In the genomic region with DNA sequence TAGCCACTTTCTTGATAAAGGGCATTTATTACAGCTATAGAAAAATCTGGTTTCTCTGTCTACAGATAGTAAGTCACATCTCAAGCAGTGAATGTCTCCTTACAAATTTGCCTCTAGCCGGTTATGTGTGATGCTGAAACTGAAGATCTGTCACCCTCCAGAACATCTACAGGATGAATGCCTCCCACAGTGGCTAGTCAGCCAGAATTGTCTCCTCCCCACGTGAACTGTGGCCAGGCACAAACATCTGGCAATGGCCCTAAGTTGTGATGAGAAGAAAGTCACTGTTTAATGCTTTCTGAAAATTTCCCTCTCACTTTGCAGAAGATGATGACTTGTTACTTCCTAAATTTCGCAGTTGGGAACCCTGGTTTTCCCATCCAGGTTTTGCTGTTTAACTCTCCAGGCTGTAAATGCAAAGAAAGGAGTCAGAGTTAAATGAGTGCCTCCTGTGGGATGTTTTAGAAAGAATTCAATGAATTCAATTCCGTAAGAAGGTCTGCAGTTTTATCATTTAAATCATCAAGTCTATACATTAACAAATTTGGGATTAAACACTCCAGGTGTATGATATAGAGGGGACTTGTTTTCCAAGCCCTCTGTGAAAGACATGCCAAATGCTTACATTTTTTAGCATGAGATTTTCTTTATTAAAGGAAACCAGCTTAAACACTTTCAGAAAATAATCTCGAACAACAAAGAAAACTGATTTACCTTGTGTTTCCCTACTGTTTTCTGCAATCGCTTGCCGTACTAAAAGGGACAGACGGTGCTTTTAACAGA, we compare ENCODE assay signal across 18 cellular contexts. TPM values are rescaled to one million over a fixed set of nuclear protein-coding genes. Genes with fewer than 3 reads are reported as not detected.
DNase-seq lines count a peak whose midpoint lies in the region; ATAC-seq and TF ChIP-seq lines count a peak whose summit lies in the region.
"Had no signal": no experiment of that assay in that cellular context is flagged by ENCODE, and none has a peak within 500 bp of the region (broad histone marks: within the 10 kb centered on the region; RNA-seq: fewer than 3 reads in every experiment).

No MANE protein-coding gene starts in this region.

- H4K20me1 ChIP-seq in H9 (ENCODE audit: control insufficient read depth, insufficient read depth, insufficient read length) (no peaks in the 10 kb centered on the region), neural progenitor cell (ENCODE audit: low read depth) (no peaks in the 10 kb centered on the region)

- TF ChIP-seq CTCF in H9 (conservative IDR thresholded peaks at IDR 0.05) (peak; percentile 40; the same call in 2 of the 3 replicates), neural progenitor cell (IDR thresholded peaks at IDR 0.05) (no peak), GM13976 (IDR thresholded peaks at IDR 0.05; ENCODE audit: borderline replicate concordance, control extremely low read depth, extremely low read depth, insufficient read depth, missing control alignments) (no peak)

- H3K79me1 ChIP-seq in H9 (ENCODE audit: insufficient read depth, low read depth, low read length, poor library complexity, severe bottlenecking) = no peaks in the 10 kb centered on the region

- no peak overlapping the region for H3K23ac ChIP-seq in H9 (ENCODE audit: insufficient read length, low read depth, low read length)

- H3K4me2 ChIP-seq in H9 (ENCODE audit: insufficient read depth, insufficient read length, low read length) (no peak overlapping the region), neural progenitor cell (peak overlapping the region; percentile 33)
- H3K4me2 ChIP-seq: A549 had no signal

- no peak overlapping the region for H3T11ph ChIP-seq in H9 (ENCODE audit: low read length)

- H3K4ac ChIP-seq in H9 (ENCODE audit: low read depth, low read length) = no peak overlapping the region

- peaks cover under 1 to 1% of the 10 kb centered on the region in 2 experiments; a peak in 2 of 5 replicates for H3K9me3 Mint-ChIP-seq in H9
- H3K9me3 Mint-ChIP-seq in neural progenitor cell = peaks cover 2% of the 10 kb centered on the region
- H3K9me3 Mint-ChIP-seq: CD8-positive, alpha-beta memory T cell had no signal

- H3K4me1 Mint-ChIP-seq in H9 (peaks cover 42 to 44% of the 10 kb centered on the region in 2 experiments), neural progenitor cell (peaks cover 2% of the 10 kb centered on the region)
- H3K4me1 Mint-ChIP-seq: CD14-positive monocyte; CD8-positive, alpha-beta memory T cell; IgD-negative memory B cell had no signal

- H3K36me3 Mint-ChIP-seq in H9 (ENCODE audit: insufficient read depth in 1 of 3, low read depth in 3 of 3) = peaks cover 0 to 18% (median 5%) of the 10 kb centered on the region in 3 experiments; a peak in 4 of 7 replicates
- no peaks in the 10 kb centered on the region for H3K36me3 Mint-ChIP-seq in neural progenitor cell
- H3K36me3 Mint-ChIP-seq: CD14-positive monocyte; CD8-positive, alpha-beta memory T cell; IgD-negative memory B cell had no signal

- no peaks in the 10 kb centered on the region for H3K27me3 ChIP-seq in H9 (ENCODE audit: insufficient read depth, low read length)
- no peaks in the 10 kb centered on the region for H3K27me3 ChIP-seq in HUES64 (ENCODE audit: insufficient read depth, low read length)
- no peaks in the 10 kb centered on the region for H3K27me3 ChIP-seq in iPS DF 6.9 (ENCODE audit: control insufficient read depth, insufficient read depth, low read length)
- no peaks in the 10 kb centered on the region for H3K27me3 ChIP-seq in neural progenitor cell

- no peaks in the 10 kb centered on the region for H3K79me2 ChIP-seq in H9 (ENCODE audit: insufficient read depth, low read length)
- no peaks in the 10 kb centered on the region for H3K79me2 ChIP-seq in neural progenitor cell (ENCODE audit: low read depth)

- peaks cover 7% of the 10 kb centered on the region; the same call in 1 of the 2 replicates for H3K4me1 ChIP-seq in H9 (ENCODE audit: insufficient read depth, low read length)
- H3K4me1 ChIP-seq in HUES64 (ENCODE audit: insufficient read depth, low read length) = peaks cover 21% of the 10 kb centered on the region
- H3K4me1 ChIP-seq in iPS DF 6.9 (ENCODE audit: control insufficient read depth, insufficient read depth, low read length) = peaks cover 2% of the 10 kb centered on the region; the same call in 1 of the 2 replicates
- H3K4me1 ChIP-seq in neural progenitor cell = peaks cover 13% of the 10 kb centered on the region
- H3K4me1 ChIP-seq: A549 had no signal

- DNase-seq in H9 = no peak
- DNase-seq in iPS DF 6.9 (ENCODE audit: low read depth, low spot score) = no peak
- DNase-seq in neural progenitor cell (ENCODE audit: low spot score) = no peak
- no peak for DNase-seq in AG08396 (ENCODE audit: low spot score)
- no peak for DNase-seq in GM13976 (ENCODE audit: low spot score)
- no peak for DNase-seq in activated naive CD4-positive, alpha-beta T cell treated with Interleukin-2 at 50 U/mL for 16 hours
- DNase-seq: Caco-2; CD8-positive, alpha-beta memory T cell; DND-41; GDM1; H7; KG1 had no signal

- H3K9me3 ChIP-seq in H9 (ENCODE audit: control insufficient read depth, low read depth, low read length) = no peaks in the 10 kb centered on the region
- no peaks in the 10 kb centered on the region for H3K9me3 ChIP-seq in HUES64 (ENCODE audit: insufficient read depth, low read depth, low read length)
- no peaks in the 10 kb centered on the region for H3K9me3 ChIP-seq in iPS DF 6.9 (ENCODE audit: control insufficient read depth, insufficient read depth, low read length)
- H3K9me3 ChIP-seq in neural progenitor cell (ENCODE audit: low read depth) = no peaks in the 10 kb centered on the region
- H3K9me3 ChIP-seq: A549, Caco-2 had no signal

- H4K5ac ChIP-seq in H9 (ENCODE audit: insufficient read length, low read depth, low read length) = no peak overlapping the region

- no peak overlapping the region for H3K4me3 ChIP-seq in HUES64 (ENCODE audit: low read length)
- H3K4me3 ChIP-seq in iPS DF 6.9 (ENCODE audit: low read length) = no peak overlapping the region
- no peak overlapping the region for H3K4me3 ChIP-seq in neural progenitor cell
- H3K4me3 ChIP-seq: A549 had no signal

- H3K23me2 ChIP-seq in H9 (ENCODE audit: insufficient read length, low read depth, low read length, poor library complexity, severe bottlenecking) = no peaks in the 10 kb centered on the region

- no peak overlapping the region for H2BK5ac ChIP-seq in H9 (ENCODE audit: insufficient read length, low read length)

- no peak overlapping the region for H3K14ac ChIP-seq in H9 (ENCODE audit: insufficient read depth, low read length)

- H3K27ac Mint-ChIP-seq in H9 (peak overlapping the region; percentile 96 to 97 (median 97)), neural progenitor cell (no peak overlapping the region)
- H3K27ac Mint-ChIP-seq: CD14-positive monocyte; CD8-positive, alpha-beta memory T cell; IgD-negative memory B cell had no signal

- ATAC-seq in HG02571 (IDR thresholded peaks at IDR 0.05; ENCODE audit: unreplicated experiment) = no peak
- ATAC-seq: A549 had no signal

- H3K27ac ChIP-seq in H9 (ENCODE audit: insufficient read length, low read depth, low read length) = peak overlapping the region; percentile 70
- peak overlapping the region; percentile 91 for H3K27ac ChIP-seq in HUES64 (ENCODE audit: low read depth, low read length)
- peak overlapping the region; percentile 74 for H3K27ac ChIP-seq in iPS DF 6.9 (ENCODE audit: low read length)
- no peak overlapping the region for H3K27ac ChIP-seq in neural progenitor cell
- H3K27ac ChIP-seq: A549, HL-60 had no signal

- no peak overlapping the region for H2BK120ac ChIP-seq in H9 (ENCODE audit: low read depth, low read length, poor library complexity, severe bottlenecking)

- no peak overlapping the region for H2BK20ac ChIP-seq in H9 (ENCODE audit: low read depth, low read length, poor library complexity, severe bottlenecking)

- H4K91ac ChIP-seq in H9 (ENCODE audit: insufficient read length, low read depth, low read length) = no peak overlapping the region

- H2BK15ac ChIP-seq in H9 (ENCODE audit: low read depth, low read length) = no peak overlapping the region

- H3K36me3 ChIP-seq in HUES64 (ENCODE audit: insufficient read depth, low read length) = no peaks in the 10 kb centered on the region
- H3K36me3 ChIP-seq in iPS DF 6.9 (ENCODE audit: control insufficient read depth, insufficient read depth, low read length) = no peaks in the 10 kb centered on the region
- H3K36me3 ChIP-seq in neural progenitor cell = no peaks in the 10 kb centered on the region

- no peak overlapping the region for H2BK12ac ChIP-seq in H9 (ENCODE audit: insufficient read length, low read depth, low read length)

- H2AFZ ChIP-seq in H9 (ENCODE audit: low read length) (no peak overlapping the region), neural progenitor cell (replicated peaks) (peak overlapping the region; percentile 59)

- no peak overlapping the region for H3K18ac ChIP-seq in H9 (ENCODE audit: insufficient read length, low read depth, low read length)

- WGBS in H9 (ENCODE audit: extremely low coverage, insufficient read length, low lambda C conversion rate) = no CpG with 5 or more reads among the region's 8 CpGs
- WGBS in HUES64 = 53% methylated on average over 7 of the region's 8 CpGs
- WGBS in iPS DF 6.9 (ENCODE audit: insufficient coverage, insufficient read length) = no CpG with 5 or more reads among the region's 8 CpGs

- no peaks in the 10 kb centered on the region for H3K27me3 Mint-ChIP-seq in H9 (ENCODE audit: low read depth)
- H3K27me3 Mint-ChIP-seq in neural progenitor cell (ENCODE audit: insufficient read depth, low read depth) = peaks cover 6% of the 10 kb centered on the region

- in situ Hi-C loops in GM13976 (cut with MboI; ENCODE audit: low sequenced_read_pairs, unreplicated experiment) = loop anchor here (10.0 kb wide), 1 partner anchor 369 kb away; no protein-coding TSS in a partner anchor

- no peak overlapping the region for H2AK5ac ChIP-seq in H9 (ENCODE audit: insufficient read length, low read length)

- H3K56ac ChIP-seq in H9 (ENCODE audit: insufficient read length, low read depth, low read length) = no peak overlapping the region

- H3F3A ChIP-seq in neural progenitor cell (ENCODE audit: low read depth) = peaks cover 9% of the 10 kb centered on the region

- H3K4me3 Mint-ChIP-seq in H9 (peak overlapping the region in 1 of 2 experiments; percentile 27; a peak in 1 of 5 replicates), neural progenitor cell (no peak overlapping the region)
- H3K4me3 Mint-ChIP-seq: CD14-positive monocyte; CD8-positive, alpha-beta memory T cell; IgD-negative memory B cell had no signal

- H3K9ac ChIP-seq in H9 (ENCODE audit: extremely low read depth, insufficient read length, low read length) = no peak overlapping the region
- H3K9ac ChIP-seq in HUES64 (ENCODE audit: low read depth, low read length) = peak overlapping the region; percentile 16
- no peak overlapping the region for H3K9ac ChIP-seq in neural progenitor cell

- no peak overlapping the region for H4K8ac ChIP-seq in H9 (replicated peaks; ENCODE audit: insufficient read length, low read depth, low read length)

RNA-seq across cellular contexts. Expression of gene TLR3, which starts 55.4 kb away (rescaled TPM):
- total RNA-seq in H9 (2021) (0.92 and 0.97 TPM in 2 replicates), neural progenitor cell (ENCODE audit: low replicate concordance) (0.62 and 0.92 TPM in 2 replicates)
- polyA plus RNA-seq in HUES64 (2013, experiment 1 of 2) = 1.00 TPM
- 0.95 TPM for polyA plus RNA-seq in HUES64 (2013, experiment 2 of 2)
- polyA plus RNA-seq: IgD-negative memory B cell had no signal
